Comparison of ENCODE assay signal across 2 cellular contexts in the genomic region with DNA sequence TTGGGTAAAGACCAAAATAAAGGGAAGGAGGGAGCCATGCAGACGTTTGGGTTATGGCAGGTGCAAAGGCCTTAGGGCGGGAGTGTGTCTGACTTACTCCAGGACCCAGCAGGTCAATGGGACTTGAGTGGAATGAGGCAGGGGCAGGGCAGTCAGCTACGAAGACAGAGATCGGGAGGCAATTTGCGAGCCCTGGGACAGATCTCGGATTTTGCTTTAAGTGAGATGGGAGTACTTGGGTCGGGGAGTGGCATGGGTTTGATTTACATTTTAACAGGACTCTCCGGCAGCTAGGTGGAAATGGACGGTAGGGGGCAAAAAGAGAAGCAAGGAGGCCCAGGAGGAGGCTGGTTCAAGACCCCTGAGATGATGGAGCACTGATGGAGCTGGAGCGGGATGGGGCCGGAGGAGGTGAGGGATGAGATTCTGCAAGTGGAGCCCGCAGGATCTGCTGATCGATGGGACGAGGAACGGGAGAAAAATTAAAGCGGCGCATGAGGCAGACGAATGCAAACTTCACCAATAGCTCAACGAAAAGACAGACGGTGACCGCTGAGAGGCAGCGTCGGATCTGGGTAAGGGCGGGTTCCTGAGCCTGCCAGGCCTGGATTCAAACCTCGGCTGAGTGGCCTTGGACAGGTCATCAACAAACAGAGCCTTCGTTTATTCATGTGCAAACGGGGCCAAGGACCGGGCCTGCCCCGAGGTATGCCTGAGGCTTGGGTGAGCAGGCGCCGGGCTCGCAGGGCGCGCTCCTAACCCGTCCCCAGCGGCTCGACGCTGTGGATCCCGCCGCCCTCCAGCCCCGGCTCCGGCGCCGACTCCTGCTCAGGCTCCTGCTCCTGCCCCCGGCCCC.
TF ChIP-seq lines count a peak whose summit lies in the region.

No MANE protein-coding gene starts in this region.

TF ChIP-seq in HEK293, 187 proteins besides CTCF, POLR2A, EP300 and RAD21 (continues in another document):
- TF ChIP-seq, protein P1, sequence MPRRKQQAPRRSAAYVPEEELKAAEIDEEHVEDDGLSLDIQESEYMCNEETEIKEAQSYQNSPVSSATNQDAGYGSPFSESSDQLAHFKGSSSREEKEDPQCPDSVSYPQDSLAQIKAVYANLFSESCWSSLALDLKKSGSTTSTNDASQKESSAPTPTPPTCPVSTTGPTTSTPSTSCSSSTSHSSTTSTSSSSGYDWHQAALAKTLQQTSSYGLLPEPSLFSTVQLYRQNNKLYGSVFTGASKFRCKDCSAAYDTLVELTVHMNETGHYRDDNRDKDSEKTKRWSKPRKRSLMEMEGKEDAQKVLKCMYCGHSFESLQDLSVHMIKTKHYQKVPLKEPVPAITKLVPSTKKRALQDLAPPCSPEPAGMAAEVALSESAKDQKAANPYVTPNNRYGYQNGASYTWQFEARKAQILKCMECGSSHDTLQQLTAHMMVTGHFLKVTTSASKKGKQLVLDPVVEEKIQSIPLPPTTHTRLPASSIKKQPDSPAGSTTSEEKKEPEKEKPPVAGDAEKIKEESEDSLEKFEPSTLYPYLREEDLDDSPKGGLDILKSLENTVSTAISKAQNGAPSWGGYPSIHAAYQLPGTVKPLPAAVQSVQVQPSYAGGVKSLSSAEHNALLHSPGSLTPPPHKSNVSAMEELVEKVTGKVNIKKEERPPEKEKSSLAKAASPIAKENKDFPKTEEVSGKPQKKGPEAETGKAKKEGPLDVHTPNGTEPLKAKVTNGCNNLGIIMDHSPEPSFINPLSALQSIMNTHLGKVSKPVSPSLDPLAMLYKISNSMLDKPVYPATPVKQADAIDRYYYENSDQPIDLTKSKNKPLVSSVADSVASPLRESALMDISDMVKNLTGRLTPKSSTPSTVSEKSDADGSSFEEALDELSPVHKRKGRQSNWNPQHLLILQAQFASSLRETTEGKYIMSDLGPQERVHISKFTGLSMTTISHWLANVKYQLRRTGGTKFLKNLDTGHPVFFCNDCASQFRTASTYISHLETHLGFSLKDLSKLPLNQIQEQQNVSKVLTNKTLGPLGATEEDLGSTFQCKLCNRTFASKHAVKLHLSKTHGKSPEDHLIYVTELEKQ (tag by site-specific recombination; IDR thresholded peaks at IDR 0.05; ENCODE audit: borderline replicate concordance): peak; percentile 31; the same call in 1 of the 2 replicates
- TF ChIP-seq, protein P2, sequence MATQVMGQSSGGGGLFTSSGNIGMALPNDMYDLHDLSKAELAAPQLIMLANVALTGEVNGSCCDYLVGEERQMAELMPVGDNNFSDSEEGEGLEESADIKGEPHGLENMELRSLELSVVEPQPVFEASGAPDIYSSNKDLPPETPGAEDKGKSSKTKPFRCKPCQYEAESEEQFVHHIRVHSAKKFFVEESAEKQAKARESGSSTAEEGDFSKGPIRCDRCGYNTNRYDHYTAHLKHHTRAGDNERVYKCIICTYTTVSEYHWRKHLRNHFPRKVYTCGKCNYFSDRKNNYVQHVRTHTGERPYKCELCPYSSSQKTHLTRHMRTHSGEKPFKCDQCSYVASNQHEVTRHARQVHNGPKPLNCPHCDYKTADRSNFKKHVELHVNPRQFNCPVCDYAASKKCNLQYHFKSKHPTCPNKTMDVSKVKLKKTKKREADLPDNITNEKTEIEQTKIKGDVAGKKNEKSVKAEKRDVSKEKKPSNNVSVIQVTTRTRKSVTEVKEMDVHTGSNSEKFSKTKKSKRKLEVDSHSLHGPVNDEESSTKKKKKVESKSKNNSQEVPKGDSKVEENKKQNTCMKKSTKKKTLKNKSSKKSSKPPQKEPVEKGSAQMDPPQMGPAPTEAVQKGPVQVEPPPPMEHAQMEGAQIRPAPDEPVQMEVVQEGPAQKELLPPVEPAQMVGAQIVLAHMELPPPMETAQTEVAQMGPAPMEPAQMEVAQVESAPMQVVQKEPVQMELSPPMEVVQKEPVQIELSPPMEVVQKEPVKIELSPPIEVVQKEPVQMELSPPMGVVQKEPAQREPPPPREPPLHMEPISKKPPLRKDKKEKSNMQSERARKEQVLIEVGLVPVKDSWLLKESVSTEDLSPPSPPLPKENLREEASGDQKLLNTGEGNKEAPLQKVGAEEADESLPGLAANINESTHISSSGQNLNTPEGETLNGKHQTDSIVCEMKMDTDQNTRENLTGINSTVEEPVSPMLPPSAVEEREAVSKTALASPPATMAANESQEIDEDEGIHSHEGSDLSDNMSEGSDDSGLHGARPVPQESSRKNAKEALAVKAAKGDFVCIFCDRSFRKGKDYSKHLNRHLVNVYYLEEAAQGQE (tag by site-specific recombination; IDR thresholded peaks at IDR 0.05): no peak
- TF ChIP-seq SCRT2 (tag by site-specific recombination; IDR thresholded peaks at IDR 0.05) (no peak), ZFP3 (tag by site-specific recombination; IDR thresholded peaks at IDR 0.05; ENCODE audit: low read depth) (no peak), KLF10 (tag by site-specific recombination; IDR thresholded peaks at IDR 0.05) (peak; percentile 49), ZNF610 (tag by site-specific recombination; IDR thresholded peaks at IDR 0.05; ENCODE audit: borderline replicate concordance) (no peak), IKZF3 (tag by site-specific recombination; IDR thresholded peaks at IDR 0.05) (no peak), ZNF654 (tag by site-specific recombination; IDR thresholded peaks at IDR 0.05; ENCODE audit: low read depth) (no peak), ZNF341 (tag by site-specific recombination; IDR thresholded peaks at IDR 0.05; ENCODE audit: low read depth) (peak; percentile 26; the same call in 1 of the 2 replicates), TCF7L2 (IDR thresholded peaks at IDR 0.05; ENCODE audit: borderline replicate concordance, low read depth, low read length) (no peak)
- TF ChIP-seq, protein P3, sequence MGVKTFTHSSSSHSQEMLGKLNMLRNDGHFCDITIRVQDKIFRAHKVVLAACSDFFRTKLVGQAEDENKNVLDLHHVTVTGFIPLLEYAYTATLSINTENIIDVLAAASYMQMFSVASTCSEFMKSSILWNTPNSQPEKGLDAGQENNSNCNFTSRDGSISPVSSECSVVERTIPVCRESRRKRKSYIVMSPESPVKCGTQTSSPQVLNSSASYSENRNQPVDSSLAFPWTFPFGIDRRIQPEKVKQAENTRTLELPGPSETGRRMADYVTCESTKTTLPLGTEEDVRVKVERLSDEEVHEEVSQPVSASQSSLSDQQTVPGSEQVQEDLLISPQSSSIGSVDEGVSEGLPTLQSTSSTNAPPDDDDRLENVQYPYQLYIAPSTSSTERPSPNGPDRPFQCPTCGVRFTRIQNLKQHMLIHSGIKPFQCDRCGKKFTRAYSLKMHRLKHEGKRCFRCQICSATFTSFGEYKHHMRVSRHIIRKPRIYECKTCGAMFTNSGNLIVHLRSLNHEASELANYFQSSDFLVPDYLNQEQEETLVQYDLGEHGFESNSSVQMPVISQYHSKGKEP (tag by site-specific recombination; IDR thresholded peaks at IDR 0.05): no peak

TF ChIP-seq in SK-N-SH, 30 proteins besides CTCF, POLR2A, EP300 and RAD21 (continued from another document):
- TF ChIP-seq SIN3A (IDR thresholded peaks at IDR 0.05; ENCODE audit: borderline replicate concordance, low read depth, low read length): no peak
- TF ChIP-seq FOSL2 (IDR thresholded peaks at IDR 0.05; ENCODE audit: borderline replicate concordance, low read depth): no peak
- TF ChIP-seq, protein P4, sequence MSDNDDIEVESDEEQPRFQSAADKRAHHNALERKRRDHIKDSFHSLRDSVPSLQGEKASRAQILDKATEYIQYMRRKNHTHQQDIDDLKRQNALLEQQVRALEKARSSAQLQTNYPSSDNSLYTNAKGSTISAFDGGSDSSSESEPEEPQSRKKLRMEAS (IDR thresholded peaks at IDR 0.05; ENCODE audit: low read depth): 0 out of 2 replicates have a peak, but pooled peaks have one; percentile 24
- TF ChIP-seq YY1 (IDR thresholded peaks at IDR 0.05; ENCODE audit: low read depth): no peak
- TF ChIP-seq EZH2phosphoT487 (IDR thresholded peaks at IDR 0.05; ENCODE audit: borderline replicate concordance, low read depth): no peak
- TF ChIP-seq GABPA (IDR thresholded peaks at IDR 0.05; ENCODE audit: low read depth): no peak
- no peak for TF ChIP-seq JUND (IDR thresholded peaks at IDR 0.05)
- no peak for TF ChIP-seq ELF1 (IDR thresholded peaks at IDR 0.05)
- TF ChIP-seq, protein P5, sequence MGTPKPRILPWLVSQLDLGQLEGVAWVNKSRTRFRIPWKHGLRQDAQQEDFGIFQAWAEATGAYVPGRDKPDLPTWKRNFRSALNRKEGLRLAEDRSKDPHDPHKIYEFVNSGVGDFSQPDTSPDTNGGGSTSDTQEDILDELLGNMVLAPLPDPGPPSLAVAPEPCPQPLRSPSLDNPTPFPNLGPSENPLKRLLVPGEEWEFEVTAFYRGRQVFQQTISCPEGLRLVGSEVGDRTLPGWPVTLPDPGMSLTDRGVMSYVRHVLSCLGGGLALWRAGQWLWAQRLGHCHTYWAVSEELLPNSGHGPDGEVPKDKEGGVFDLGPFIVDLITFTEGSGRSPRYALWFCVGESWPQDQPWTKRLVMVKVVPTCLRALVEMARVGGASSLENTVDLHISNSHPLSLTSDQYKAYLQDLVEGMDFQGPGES (IDR thresholded peaks at IDR 0.05; ENCODE audit: low read depth, low read length): no peak
- no peak for TF ChIP-seq GATA2 (CRISPR knock-in tag; IDR thresholded peaks at IDR 0.05)
